Comparison of ENCODE assay signal across 28 cellular contexts in genomic region chr13:107882708-107883560, GRCh38.
DNase-seq lines count a peak whose midpoint lies in the region; ATAC-seq and TF ChIP-seq lines count a peak whose summit lies in the region.
"Had no signal": no experiment of that assay in that cellular context is flagged by ENCODE, and none has a peak within 500 bp of the region (broad histone marks: within the 10 kb centered on the region; RNA-seq: fewer than 3 reads in every experiment).

No MANE protein-coding gene starts in this region.

- H3K9me2 ChIP-seq in SK-N-SH (no peaks in the 10 kb centered on the region), PC-3 (replicated peaks; ENCODE audit: low read length) (no peaks in the 10 kb centered on the region)

- TF ChIP-seq CTCF in SK-N-SH (IDR thresholded peaks at IDR 0.05) (no peak), PC-3 (conservative IDR thresholded peaks at IDR 0.05; ENCODE audit: low read depth, low read length) (no peak), WI38 (IDR thresholded peaks at IDR 0.05; ENCODE audit: low read depth, low read length) (no peak), smooth muscle cell (IDR thresholded peaks at IDR 0.05; ENCODE audit: borderline replicate concordance, insufficient read depth, poor library complexity, severe bottlenecking) (no peak)

- TSS peak; percentile 81 for BruUV-seq in PC-3 (replicated peaks; lab: Mats Ljungman, UMichigan)

- H3K27ac ChIP-seq in SK-N-SH (ENCODE audit: low read depth in 2 of 2, low read length in 1 of 2) (peak overlapping the region in 1 of 2 experiments; percentile 57; a peak in 2 of 4 replicates), PC-3 (ENCODE audit: low read length) (peak overlapping the region; percentile 76), smooth muscle cell (ENCODE audit: low read depth) (peak overlapping the region; percentile 65)
- H3K27ac ChIP-seq: BLaER1 treated with 17β-estradiol and CSF1 and Interleukin-3, amounts not matched to agents 10 nM and 100 nM; HL-60; RWPE1; SK-N-MC had no signal

- peaks cover 12% of the 10 kb centered on the region for H3F3A ChIP-seq in SK-N-SH (replicated peaks; ENCODE audit: insufficient read depth)
- peaks cover 4% of the 10 kb centered on the region for H3F3A ChIP-seq in PC-3 (ENCODE audit: low read length, unreplicated experiment)
- H3F3A ChIP-seq in smooth muscle cell (ENCODE audit: low read depth), result no peaks in the 10 kb centered on the region

- H4K20me1 ChIP-seq in SK-N-SH (ENCODE audit: insufficient read depth), result no peaks in the 10 kb centered on the region
- H4K20me1 ChIP-seq in PC-3 (ENCODE audit: low read length), result no peaks in the 10 kb centered on the region
- no peaks in the 10 kb centered on the region for H4K20me1 ChIP-seq in smooth muscle cell (ENCODE audit: low read depth)
- H4K20me1 ChIP-seq: BLaER1 treated with 17β-estradiol and CSF1 and Interleukin-3, amounts not matched to agents 10 nM and 100 nM had no signal

- H3K4me1 ChIP-seq in SK-N-SH (ENCODE audit: control insufficient read depth in 1 of 2, insufficient read depth in 2 of 2, low read depth in 1 of 2, low read length in 1 of 2) (peaks cover 0 to 5% of the 10 kb centered on the region in 2 experiments; a peak in 1 of 4 replicates), PC-3 (ENCODE audit: insufficient read depth, low read length) (peaks cover 59% of the 10 kb centered on the region), smooth muscle cell (ENCODE audit: low read depth) (no peaks in the 10 kb centered on the region)

- POLR2A ChIA-PET in SK-N-SH (lab: Yijun Ruan, JAX), result no interaction called here
- POLR2A ChIA-PET in PC-3 (lab: Charles Lee; ENCODE audit: unreplicated experiment), result no interaction called here

- DNase-seq in SK-N-SH (no peak), PC-3 (peak; percentile 42), smooth muscle cell (lab: John Stamatoyannopoulos, UW; ENCODE audit: unreplicated experiment) (no peak)
- no peak for DNase-seq in activated CD4-positive, alpha-beta T cell treated with anti-CD3 and anti-CD28 coated beads, Interleukin-2, amount 50 U/mL, for 4 hours
- DNase-seq: 8988T; CD4-positive, alpha-beta T cell; COR-L47; DMS53; H9; HFFc6; Kasumi-1; NCI-H1105 treated with DMSO at 0.1 percent for 48 hours; NCI-H146; NCI-H1930; NCI-H2107; NCI-H524; NCI-H748 treated with DMSO at 0.1 percent for 48 hours; SHP77 treated with DMSO at 0.1 percent for 48 hours; T-helper 17 cell had no signal

- H3K79me2 ChIP-seq in SK-N-SH (ENCODE audit: insufficient read depth) (no peaks in the 10 kb centered on the region), PC-3 (ENCODE audit: low read length) (peaks cover 28% of the 10 kb centered on the region), smooth muscle cell (ENCODE audit: low read depth) (no peaks in the 10 kb centered on the region)

- H3K36me3 ChIP-seq in SK-N-SH (replicated peaks in 1 of 2; ENCODE audit: control insufficient read depth in 1 of 2, insufficient read depth in 2 of 2, low read length in 1 of 2) (no peaks in the 10 kb centered on the region), PC-3 (ENCODE audit: low read depth, low read length) (no peaks in the 10 kb centered on the region), smooth muscle cell (ENCODE audit: low read depth) (no peaks in the 10 kb centered on the region)
- H3K36me3 ChIP-seq: BLaER1 treated with 17β-estradiol and CSF1 and Interleukin-3, amounts not matched to agents 10 nM and 100 nM had no signal

- CTCF ChIA-PET in SK-N-SH (lab: Yijun Ruan, JAX) (interaction anchor here (0.7 to 1.4 kb wide), 3 partner anchors 9 to 679 kb away, joined by 3 to 4 read pairs (median 4); no protein-coding TSS in a partner anchor), PC-3 (lab: Charles Lee) (no interaction called here)

- no peak for TF ChIP-seq RAD21 in SK-N-SH (IDR thresholded peaks at IDR 0.05; ENCODE audit: low read length)

- H3K9me3 ChIP-seq in SK-N-SH (0 out of 2 replicates have a peak, but pooled peaks cover 4% of the 10 kb centered on the region), PC-3 (ENCODE audit: low read length) (no peaks in the 10 kb centered on the region), smooth muscle cell (replicated peaks; ENCODE audit: low read depth) (no peaks in the 10 kb centered on the region)

- WGBS in SK-N-SH (ENCODE audit: low lambda C conversion rate), result 72% methylated on average over 11 of the region's 11 CpGs
- 89% methylated on average over 11 of the region's 11 CpGs for WGBS in smooth muscle cell (ENCODE audit: low lambda C conversion rate)

- no peak overlapping the region for H3K4me2 ChIP-seq in SK-N-SH
- H3K4me2 ChIP-seq in PC-3 (ENCODE audit: low read length), result peak overlapping the region; percentile 78
- peak overlapping the region; percentile 6 for H3K4me2 ChIP-seq in smooth muscle cell
- H3K4me2 ChIP-seq: BLaER1 treated with 17β-estradiol and CSF1 and Interleukin-3, amounts not matched to agents 10 nM and 100 nM; GM23338 had no signal

- H3K9ac ChIP-seq in SK-N-SH, result no peak overlapping the region
- peak overlapping the region; percentile 38 for H3K9ac ChIP-seq in PC-3 (ENCODE audit: low read length)
- no peak overlapping the region for H3K9ac ChIP-seq in smooth muscle cell (ENCODE audit: low read depth)
- H3K9ac ChIP-seq: BLaER1 treated with 17β-estradiol and CSF1 and Interleukin-3, amounts not matched to agents 10 nM and 100 nM had no signal

- H3K27me3 ChIP-seq in SK-N-SH (ENCODE audit: insufficient read depth), result no peaks in the 10 kb centered on the region
- H3K27me3 ChIP-seq in PC-3 (ENCODE audit: low read length), result no peaks in the 10 kb centered on the region
- no peaks in the 10 kb centered on the region for H3K27me3 ChIP-seq in smooth muscle cell (ENCODE audit: low read depth)
- H3K27me3 ChIP-seq: BLaER1 treated with 17β-estradiol and CSF1 and Interleukin-3, amounts not matched to agents 10 nM and 100 nM had no signal

- ATAC-seq in SK-N-SH treated with all-trans-retinoic acid at 6 μM for 48 hours (no peak), PC-3 (no peak), GM21526 (IDR thresholded peaks at IDR 0.05; ENCODE audit: low FRiP score, unreplicated experiment) (no peak), GM18511 (IDR thresholded peaks at IDR 0.05; ENCODE audit: unreplicated experiment) (no peak)
- ATAC-seq: GM23338, T-helper 17 cell had no signal

- no peak overlapping the region for H3K4me3 ChIP-seq in SK-N-SH (ENCODE audit: low read depth in 2 of 2, low read length in 1 of 2)
- H3K4me3 ChIP-seq in PC-3 (ENCODE audit: low read length), result peak overlapping the region; percentile 58
- H3K4me3 ChIP-seq in WI38 (ENCODE audit: low read depth, low read length), result peak overlapping the region; percentile 55
- no peak overlapping the region for H3K4me3 ChIP-seq in smooth muscle cell
- H3K4me3 ChIP-seq: BLaER1 treated with 17β-estradiol and CSF1 and Interleukin-3, amounts not matched to agents 10 nM and 100 nM; GM23338; SK-N-MC had no signal

- no peak for TF ChIP-seq EP300 in SK-N-SH (IDR thresholded peaks at IDR 0.05; ENCODE audit: borderline replicate concordance in 1 of 2, low read depth in 1 of 2, low read length in 1 of 2)

- peak overlapping the region; percentile 78; the same call in 1 of the 2 replicates for H2AFZ ChIP-seq in SK-N-SH (ENCODE audit: low read depth)
- peak overlapping the region; percentile 57; the same call in 1 of the 2 replicates for H2AFZ ChIP-seq in PC-3 (ENCODE audit: low read length)
- no peak overlapping the region for H2AFZ ChIP-seq in smooth muscle cell (ENCODE audit: low read depth)

- intact Hi-C loops in PC-3 (cut with micrococcal nuclease), result loop anchor here (5.0 kb wide), 4 partner anchors 199 to 676 kb away; partner anchors contain the start of genes ABHD13 and LIG4

TF ChIP-seq in SK-N-SH, 30 proteins besides CTCF, POLR2A, EP300 and RAD21 (continues in another document):
- TF ChIP-seq JUND (IDR thresholded peaks at IDR 0.05) (no peak), IRF3 (IDR thresholded peaks at IDR 0.05; ENCODE audit: low read depth, low read length) (no peak), TEAD4 (IDR thresholded peaks at IDR 0.05; ENCODE audit: borderline replicate concordance, insufficient read depth) (no peak), MXI1 (IDR thresholded peaks at IDR 0.05; ENCODE audit: low read depth, low read length) (no peak), NRF1 (IDR thresholded peaks at IDR 0.05; ENCODE audit: low read depth, low read length) (no peak), YY1 (IDR thresholded peaks at IDR 0.05; ENCODE audit: low read depth) (no peak)
- TF ChIP-seq, protein P1, sequence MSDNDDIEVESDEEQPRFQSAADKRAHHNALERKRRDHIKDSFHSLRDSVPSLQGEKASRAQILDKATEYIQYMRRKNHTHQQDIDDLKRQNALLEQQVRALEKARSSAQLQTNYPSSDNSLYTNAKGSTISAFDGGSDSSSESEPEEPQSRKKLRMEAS (IDR thresholded peaks at IDR 0.05; ENCODE audit: low read depth), result no peak

TF ChIP-seq in SK-N-SH treated with all-trans-retinoic acid at 6 μM for 48 hours, 23 proteins besides CTCF, POLR2A, EP300 and RAD21 (continues in another document):
- no peak for TF ChIP-seq ZC3H10 (CRISPR knock-in tag; IDR thresholded peaks at IDR 0.05)
- TF ChIP-seq TOX (CRISPR knock-in tag; IDR thresholded peaks at IDR 0.05; ENCODE audit: borderline replicate concordance), result no peak
- TF ChIP-seq OSR1 (CRISPR knock-in tag; IDR thresholded peaks at IDR 0.05), result no peak
- TF ChIP-seq ZNF8 (CRISPR knock-in tag; IDR thresholded peaks at IDR 0.05), result no peak
- TF ChIP-seq ARNTL (CRISPR knock-in tag; IDR thresholded peaks at IDR 0.05; ENCODE audit: borderline replicate concordance, low read depth), result no peak
- no peak for TF ChIP-seq PATZ1 (CRISPR knock-in tag; IDR thresholded peaks at IDR 0.05; ENCODE audit: borderline replicate concordance)
- TF ChIP-seq CSDC2 (CRISPR knock-in tag; IDR thresholded peaks at IDR 0.05), result no peak
- TF ChIP-seq PPARA (CRISPR knock-in tag; IDR thresholded peaks at IDR 0.05; ENCODE audit: borderline replicate concordance), result no peak
- TF ChIP-seq ZNF565 (CRISPR knock-in tag; conservative IDR thresholded peaks at IDR 0.05; ENCODE audit: low read depth), result no peak
- TF ChIP-seq SNAI2 (CRISPR knock-in tag; IDR thresholded peaks at IDR 0.05), result no peak
- TF ChIP-seq BACH2 (CRISPR knock-in tag; IDR thresholded peaks at IDR 0.05; ENCODE audit: borderline replicate concordance), result no peak

Comparison
In these comparisons a context has a peak if more than half of its experiments do, and no peak if none do; other contexts are left out.
1. H3K4me3 ChIP-seq: peak in PC-3 (single experiment) and WI38 (single experiment); none in SK-N-SH (0 of 2) and smooth muscle cell (single experiment).